8 cellular contexts compared by ENCODE assay signal in genomic region chr2:98487806-98488189, GRCh38. TPM values are rescaled to one million over a fixed set of nuclear protein-coding genes. Genes with fewer than 3 reads are reported as not detected.
DNase-seq lines count a peak whose midpoint lies in the region; ATAC-seq lines count a peak whose summit lies in the region.

No MANE protein-coding gene starts in this region.

- CTCF ChIA-PET in activated naive CD4-positive, alpha-beta T cell treated with anti-CD3 and anti-CD28 coated beads, Interleukin-2, amount 10 ng/mL, durations not matched to agents 7 days and 5 days (lab: Charles Lee) = interaction anchor here (0.6 to 2.5 kb wide), 24 partner anchors 9 to 98 kb away, joined by 3 to 18 read pairs (median 4); no protein-coding TSS in a partner anchor

- H3K36me3 Mint-ChIP-seq in activated naive CD4-positive, alpha-beta T cell treated with anti-CD3 and anti-CD28 coated beads, Interleukin-2, amount 10 ng/mL, durations not matched to agents 7 days and 5 days = peaks cover 59% of the 10 kb centered on the region
- H3K36me3 Mint-ChIP-seq in activated T-helper 2 cell treated with anti-CD3 and anti-CD28 coated beads, Interferon-gamma antibody, Interleukin-2, Interleukin-4, amounts not matched to agents 10 μg/mL and 5 μg/mL and 100 μg/mL, durations not matched to agents 14 hours and 24 hours and 36 hours (ENCODE audit: low read depth) = peaks cover 25% of the 10 kb centered on the region

- peak overlapping the region; percentile 70 for H3K27ac Mint-ChIP-seq in activated naive CD4-positive, alpha-beta T cell treated with anti-CD3 and anti-CD28 coated beads, Interleukin-2, amount 10 ng/mL, durations not matched to agents 7 days and 5 days
- H3K27ac Mint-ChIP-seq in activated T-helper 2 cell treated with anti-CD3 and anti-CD28 coated beads, Interferon-gamma antibody, Interleukin-2, Interleukin-4, amounts not matched to agents 10 μg/mL and 5 μg/mL and 100 μg/mL, durations not matched to agents 14 hours and 24 hours and 36 hours = no peak overlapping the region

- DNase-seq in COLO829 (ENCODE audit: low spot score) = peak; percentile 22
- DNase-seq in NCI-H82 treated with DMSO at 0.1 percent for 48 hours (lab: John Stamatoyannopoulos, UW; ENCODE audit: unreplicated experiment) = peak; percentile 5
- peak; percentile 67 for DNase-seq in activated naive CD4-positive, alpha-beta T cell treated with anti-CD3 and anti-CD28 coated beads, Interleukin-2, amount 10 ng/mL, durations not matched to agents 7 days and 5 days
- DNase-seq in kidney tubule cell (ENCODE audit: low spot score) = peak; percentile 33
- DNase-seq in pons (ENCODE audit: low spot score) = no peak
- no peak for DNase-seq in activated T-helper 2 cell treated with anti-CD3 and anti-CD28 coated beads, Interferon-gamma antibody, Interleukin-2, Interleukin-4, amounts not matched to agents 10 μg/mL and 5 μg/mL and 100 μg/mL, durations not matched to agents 14 hours and 24 hours and 36 hours (ENCODE audit: low spot score)

- no peaks in the 10 kb centered on the region for H3K27me3 Mint-ChIP-seq in activated naive CD4-positive, alpha-beta T cell treated with anti-CD3 and anti-CD28 coated beads, Interleukin-2, amount 10 ng/mL, durations not matched to agents 7 days and 5 days
- H3K27me3 Mint-ChIP-seq in activated T-helper 2 cell treated with anti-CD3 and anti-CD28 coated beads, Interferon-gamma antibody, Interleukin-2, Interleukin-4, amounts not matched to agents 10 μg/mL and 5 μg/mL and 100 μg/mL, durations not matched to agents 14 hours and 24 hours and 36 hours (ENCODE audit: low read depth) = no peaks in the 10 kb centered on the region

- no peaks in the 10 kb centered on the region for H3K9me3 Mint-ChIP-seq in activated naive CD4-positive, alpha-beta T cell treated with anti-CD3 and anti-CD28 coated beads, Interleukin-2, amount 10 ng/mL, durations not matched to agents 7 days and 5 days
- no peaks in the 10 kb centered on the region for H3K9me3 Mint-ChIP-seq in activated T-helper 2 cell treated with anti-CD3 and anti-CD28 coated beads, Interferon-gamma antibody, Interleukin-2, Interleukin-4, amounts not matched to agents 10 μg/mL and 5 μg/mL and 100 μg/mL, durations not matched to agents 14 hours and 24 hours and 36 hours

- no peak overlapping the region for H3K4me3 Mint-ChIP-seq in activated naive CD4-positive, alpha-beta T cell treated with anti-CD3 and anti-CD28 coated beads, Interleukin-2, amount 10 ng/mL, durations not matched to agents 7 days and 5 days
- H3K4me3 Mint-ChIP-seq in activated T-helper 2 cell treated with anti-CD3 and anti-CD28 coated beads, Interferon-gamma antibody, Interleukin-2, Interleukin-4, amounts not matched to agents 10 μg/mL and 5 μg/mL and 100 μg/mL, durations not matched to agents 14 hours and 24 hours and 36 hours (ENCODE audit: low read depth) = no peak overlapping the region

- peak; percentile 59 for ATAC-seq in GM18867 (IDR thresholded peaks at IDR 0.05; ENCODE audit: unreplicated experiment)
- peak; percentile 48 for ATAC-seq in HG02943 (IDR thresholded peaks at IDR 0.05; ENCODE audit: low read depth, unreplicated experiment)

- intact Hi-C loops in activated T-helper 2 cell treated with anti-CD3 and anti-CD28 coated beads, Interferon-gamma antibody, Interleukin-2, Interleukin-4, amounts not matched to agents 10 μg/mL and 5 μg/mL and 100 μg/mL, durations not matched to agents 14 hours and 24 hours and 36 hours (cut with micrococcal nuclease) = no loop called here

- H3K4me1 Mint-ChIP-seq in activated naive CD4-positive, alpha-beta T cell treated with anti-CD3 and anti-CD28 coated beads, Interleukin-2, amount 10 ng/mL, durations not matched to agents 7 days and 5 days = peaks cover 91% of the 10 kb centered on the region
- peaks cover 63% of the 10 kb centered on the region for H3K4me1 Mint-ChIP-seq in activated T-helper 2 cell treated with anti-CD3 and anti-CD28 coated beads, Interferon-gamma antibody, Interleukin-2, Interleukin-4, amounts not matched to agents 10 μg/mL and 5 μg/mL and 100 μg/mL, durations not matched to agents 14 hours and 24 hours and 36 hours (ENCODE audit: low read depth)

RNA-seq across cellular contexts. Expression of gene INPP4A, which starts 43.1 kb away (rescaled TPM):
- 35.9 and 40.2 TPM in 2 replicates for total RNA-seq in activated T-helper 2 cell treated with anti-CD3 and anti-CD28 coated beads, Interferon-gamma antibody, Interleukin-2, Interleukin-4, amounts not matched to agents 10 μg/mL and 5 μg/mL and 100 μg/mL, durations not matched to agents 14 hours and 24 hours and 36 hours

Comparison
In these comparisons a context has a peak if more than half of its experiments do, and no peak if none do; other contexts are left out.
1. DNase-seq: peak in COLO829 (single experiment), NCI-H82 treated with DMSO at 0.1 percent for 48 hours (single experiment), activated naive CD4-positive, alpha-beta T cell treated with anti-CD3 and anti-CD28 coated beads, Interleukin-2, amount 10 ng/mL, durations not matched to agents 7 days and 5 days (single experiment) and kidney tubule cell (single experiment); none in pons (single experiment) and activated T-helper 2 cell treated with anti-CD3 and anti-CD28 coated beads, Interferon-gamma antibody, Interleukin-2, Interleukin-4, amounts not matched to agents 10 μg/mL and 5 μg/mL and 100 μg/mL, durations not matched to agents 14 hours and 24 hours and 36 hours (single experiment).